Comparison of ENCODE assay signal across 17 cellular contexts in the genomic region with DNA sequence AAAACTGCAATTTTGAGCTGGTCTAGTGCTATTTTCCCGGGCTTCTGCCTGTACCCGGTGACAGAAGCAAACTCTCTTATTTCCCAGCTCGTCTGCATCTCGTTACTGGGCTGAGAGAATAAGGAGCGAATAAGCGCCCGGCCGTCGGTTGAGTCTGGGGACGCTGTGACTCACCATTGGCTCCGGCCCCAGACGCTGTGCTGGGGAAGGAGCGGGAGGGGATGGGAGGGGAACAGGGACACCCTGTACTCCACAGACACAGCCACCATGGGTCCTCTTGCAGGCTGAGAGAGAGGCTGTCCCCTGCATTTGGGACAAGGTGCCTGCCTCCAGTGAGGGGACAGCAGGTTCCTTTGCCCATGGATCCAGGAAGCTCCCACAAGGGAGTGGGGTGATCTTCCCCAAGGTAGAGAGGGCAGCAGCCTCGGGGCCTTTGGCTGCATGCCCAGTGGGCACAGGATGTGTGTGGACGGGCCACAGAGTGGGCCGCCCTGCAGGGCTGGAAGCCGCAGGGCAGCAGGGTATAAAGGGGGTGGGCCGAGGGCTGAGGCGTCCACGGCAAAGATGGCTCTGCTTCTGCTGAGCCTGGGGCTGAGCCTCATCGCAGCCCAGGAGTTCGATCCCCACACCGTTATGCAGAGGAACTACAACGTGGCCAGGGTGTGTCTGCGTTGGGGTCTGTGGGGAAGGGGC. TPM values are rescaled to one million over a fixed set of nuclear protein-coding genes. Genes with fewer than 3 reads are reported as not detected.
DNase-seq lines count a peak whose midpoint lies in the region; ATAC-seq and TF ChIP-seq lines count a peak whose summit lies in the region.
"Had no signal": no experiment of that assay in that cellular context is flagged by ENCODE, and none has a peak within 500 bp of the region (broad histone marks: within the 10 kb centered on the region; RNA-seq: fewer than 3 reads in every experiment).

A gene with protein sequence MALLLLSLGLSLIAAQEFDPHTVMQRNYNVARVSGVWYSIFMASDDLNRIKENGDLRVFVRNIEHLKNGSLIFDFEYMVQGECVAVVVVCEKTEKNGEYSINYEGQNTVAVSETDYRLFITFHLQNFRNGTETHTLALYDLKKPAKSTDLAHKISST (plus strand): TSS at position 552 of the 693 bp plus-strand sequence. CDS start 13 bp downstream, at position 565.

- peaks cover 4% of the 10 kb centered on the region for H3K9me3 ChIP-seq in H9 (ENCODE audit: control insufficient read depth, low read depth, low read length)
- H3K9me3 ChIP-seq in endodermal cell (ENCODE audit: control insufficient read depth, low read length), result no peaks in the 10 kb centered on the region
- no peaks in the 10 kb centered on the region for H3K9me3 ChIP-seq in neural progenitor cell (ENCODE audit: low read depth)
- H3K9me3 ChIP-seq: BLaER1 treated with 17β-estradiol and CSF1 and Interleukin-3, amounts not matched to agents 10 nM and 100 nM; esophagus muscularis mucosa; upper lobe of right lung had no signal

- H3K4me1 ChIP-seq in H9 (ENCODE audit: insufficient read depth, low read length) (no peaks in the 10 kb centered on the region), endodermal cell (ENCODE audit: control insufficient read depth, insufficient read depth, low read length) (no peaks in the 10 kb centered on the region), neural progenitor cell (peaks cover 13% of the 10 kb centered on the region)
- H3K4me1 ChIP-seq: esophagus muscularis mucosa, upper lobe of right lung had no signal

- ATAC-seq in GM21717 (IDR thresholded peaks at IDR 0.05; ENCODE audit: unreplicated experiment) (no peak), HG03469 (IDR thresholded peaks at IDR 0.05; ENCODE audit: unreplicated experiment) (no peak)
- ATAC-seq: upper lobe of right lung had no signal

- no peak within 1 kb of the TSS for H3K56ac ChIP-seq in H9 (ENCODE audit: insufficient read length, low read depth, low read length)

- no peak within 1 kb of the TSS for H3K18ac ChIP-seq in H9 (ENCODE audit: insufficient read length, low read depth, low read length)

- H2BK5ac ChIP-seq in H9 (ENCODE audit: insufficient read length, low read length), result no peak within 1 kb of the TSS

- peak; percentile 17 for DNase-seq in AG20443 (ENCODE audit: low spot score)
- DNase-seq in H9, result peak; percentile 24
- no peak for DNase-seq in endodermal cell
- no peak for DNase-seq in neural progenitor cell (ENCODE audit: low spot score)
- no peak for DNase-seq in RWPE1 (ENCODE audit: low spot score)
- DNase-seq in NCI-H1417 treated with DMSO at 0.1 percent for 48 hours (lab: John Stamatoyannopoulos, UW), result no peak
- DNase-seq: activated naive CD8-positive, alpha-beta T cell treated with anti-CD3 and anti-CD28 coated beads for 36 hours; NCI-H226; OCI-M1; stimulated activated CD4-positive, alpha-beta T cell treated with anti-CD3 and anti-CD28 coated beads, Interleukin-2, amount 100 ng/mL, for 24 hours; upper lobe of right lung had no signal

- H3F3A ChIP-seq in neural progenitor cell (ENCODE audit: low read depth), result peaks cover 6% of the 10 kb centered on the region

- H3K36me3 Mint-ChIP-seq in H9 (ENCODE audit: insufficient read depth in 1 of 3, low read depth in 3 of 3) (peaks cover 2 to 23% (median 4%) of the 10 kb centered on the region in 3 experiments; a peak in 6 of 7 replicates), endodermal cell (ENCODE audit: low read depth) (no peaks in the 10 kb centered on the region), neural progenitor cell (no peaks in the 10 kb centered on the region)
- H3K36me3 Mint-ChIP-seq: activated naive CD8-positive, alpha-beta T cell treated with anti-CD3 and anti-CD28 coated beads for 36 hours; memory B cell had no signal

- H3K27me3 ChIP-seq in H9 (ENCODE audit: insufficient read depth, low read length) (no peaks in the 10 kb centered on the region), endodermal cell (ENCODE audit: control insufficient read depth, insufficient read depth, low read length, poor library complexity, severe bottlenecking) (no peaks in the 10 kb centered on the region), neural progenitor cell (no peaks in the 10 kb centered on the region)
- H3K27me3 ChIP-seq: BLaER1 treated with 17β-estradiol and CSF1 and Interleukin-3, amounts not matched to agents 10 nM and 100 nM had no signal

- no peak within 1 kb of the TSS for H2BK15ac ChIP-seq in H9 (ENCODE audit: low read depth, low read length)

- POLR2A ChIA-PET in RWPE1 (lab: Yijun Ruan, JAX; ENCODE audit: low non-redundant PET), result no interaction called here

- no peak within 1 kb of the TSS; the same call in 1 of the 2 replicates for H3K14ac ChIP-seq in H9 (ENCODE audit: insufficient read depth, low read length)

- H3K4me3 ChIP-seq in endodermal cell (ENCODE audit: low read length) (no peak within 1 kb of the TSS), neural progenitor cell (no peak within 1 kb of the TSS)
- H3K4me3 ChIP-seq: BLaER1 treated with 17β-estradiol and CSF1 and Interleukin-3, amounts not matched to agents 10 nM and 100 nM; esophagus muscularis mucosa; upper lobe of right lung had no signal

- no peak for TF ChIP-seq CTCF in H9 (conservative IDR thresholded peaks at IDR 0.05)
- no peak for TF ChIP-seq CTCF in endodermal cell (conservative IDR thresholded peaks at IDR 0.05)
- no peak for TF ChIP-seq CTCF in neural progenitor cell (IDR thresholded peaks at IDR 0.05)
- no peak for TF ChIP-seq CTCF in RWPE1 (conservative IDR thresholded peaks at IDR 0.05; ENCODE audit: low read depth)

- H3K79me1 ChIP-seq in H9 (ENCODE audit: insufficient read depth, low read depth, low read length, poor library complexity, severe bottlenecking), result no peaks in the 10 kb centered on the region

- no peak within 1 kb of the TSS for H2BK12ac ChIP-seq in H9 (ENCODE audit: insufficient read length, low read depth, low read length)

- H3K9ac ChIP-seq in H9 (ENCODE audit: extremely low read depth, insufficient read length, low read length) (no peak within 1 kb of the TSS), endodermal cell (ENCODE audit: extremely low read depth, low read length, poor library complexity, severe bottlenecking) (no peak within 1 kb of the TSS), neural progenitor cell (no peak within 1 kb of the TSS)
- H3K9ac ChIP-seq: BLaER1 treated with 17β-estradiol and CSF1 and Interleukin-3, amounts not matched to agents 10 nM and 100 nM had no signal

- no peak within 1 kb of the TSS for H3K4ac ChIP-seq in H9 (ENCODE audit: low read depth, low read length)

- CTCF ChIA-PET in RWPE1 (lab: Yijun Ruan, JAX), result no interaction called here

- H3K36me3 ChIP-seq in endodermal cell (ENCODE audit: control insufficient read depth, insufficient read depth, low read length) (no peaks in the 10 kb centered on the region), neural progenitor cell (no peaks in the 10 kb centered on the region)
- H3K36me3 ChIP-seq: BLaER1 treated with 17β-estradiol and CSF1 and Interleukin-3, amounts not matched to agents 10 nM and 100 nM; esophagus muscularis mucosa; upper lobe of right lung had no signal

- no peak within 1 kb of the TSS for H4K91ac ChIP-seq in H9 (ENCODE audit: insufficient read length, low read depth, low read length)

- H3K27me3 Mint-ChIP-seq in H9 (ENCODE audit: low read depth) (no peaks in the 10 kb centered on the region; the same call in none of the 2 replicates), endodermal cell (ENCODE audit: insufficient read depth) (no peaks in the 10 kb centered on the region), neural progenitor cell (ENCODE audit: insufficient read depth, low read depth) (peaks cover 14% of the 10 kb centered on the region)
- H3K27me3 Mint-ChIP-seq: activated naive CD8-positive, alpha-beta T cell treated with anti-CD3 and anti-CD28 coated beads for 36 hours had no signal

- H4K5ac ChIP-seq in H9 (ENCODE audit: insufficient read length, low read depth, low read length), result no peak within 1 kb of the TSS

- no peak within 1 kb of the TSS for H4K8ac ChIP-seq in H9 (replicated peaks; ENCODE audit: insufficient read length, low read depth, low read length)

- H3K27ac ChIP-seq in H9 (ENCODE audit: insufficient read length, low read depth, low read length) (no peak within 1 kb of the TSS), endodermal cell (ENCODE audit: low read depth, low read length) (peak within 1 kb of the TSS; percentile 50), neural progenitor cell (peak within 1 kb of the TSS; percentile 14), RWPE1 (no peak within 1 kb of the TSS)
- H3K27ac ChIP-seq: BLaER1 treated with 17β-estradiol and CSF1 and Interleukin-3, amounts not matched to agents 10 nM and 100 nM; esophagus muscularis mucosa; upper lobe of right lung had no signal

- WGBS in H9 (ENCODE audit: extremely low coverage, insufficient read length, low lambda C conversion rate), result no CpG with 5 or more reads among the region's 25 CpGs
- WGBS in endodermal cell (ENCODE audit: insufficient coverage in 1 of 2, insufficient read length in 1 of 2), 2 experiments, result 77 to 80% methylated on average over 21 to 25 of the region's 25 CpGs

- H3K9me3 Mint-ChIP-seq in H9 (peaks cover 2 to 3% of the 10 kb centered on the region in 2 experiments; a peak in 2 of 5 replicates), endodermal cell (no peaks in the 10 kb centered on the region), neural progenitor cell (peaks cover 2% of the 10 kb centered on the region)
- H3K9me3 Mint-ChIP-seq: activated naive CD8-positive, alpha-beta T cell treated with anti-CD3 and anti-CD28 coated beads for 36 hours; memory B cell had no signal

- H3K23me2 ChIP-seq in H9 (ENCODE audit: insufficient read length, low read depth, low read length, poor library complexity, severe bottlenecking), result no peaks in the 10 kb centered on the region

- no peak within 1 kb of the TSS for H3K23ac ChIP-seq in H9 (ENCODE audit: insufficient read length, low read depth, low read length)

- H3K79me2 ChIP-seq in H9 (ENCODE audit: insufficient read depth, low read length) (no peaks in the 10 kb centered on the region), neural progenitor cell (ENCODE audit: low read depth) (no peaks in the 10 kb centered on the region)

- H2BK120ac ChIP-seq in H9 (ENCODE audit: low read depth, low read length, poor library complexity, severe bottlenecking), result no peak within 1 kb of the TSS

- H3K4me2 ChIP-seq in H9 (ENCODE audit: insufficient read depth, insufficient read length, low read length) (no peak within 1 kb of the TSS), neural progenitor cell (no peak within 1 kb of the TSS)
- H3K4me2 ChIP-seq: BLaER1 treated with 17β-estradiol and CSF1 and Interleukin-3, amounts not matched to agents 10 nM and 100 nM had no signal

- no peak within 1 kb of the TSS for H2BK20ac ChIP-seq in H9 (ENCODE audit: low read depth, low read length, poor library complexity, severe bottlenecking)

- no peak within 1 kb of the TSS for H3T11ph ChIP-seq in H9 (ENCODE audit: low read length)

- H4K20me1 ChIP-seq in H9 (ENCODE audit: control insufficient read depth, insufficient read depth, insufficient read length) (peaks cover 2% of the 10 kb centered on the region), neural progenitor cell (ENCODE audit: low read depth) (no peaks in the 10 kb centered on the region)
- H4K20me1 ChIP-seq: BLaER1 treated with 17β-estradiol and CSF1 and Interleukin-3, amounts not matched to agents 10 nM and 100 nM had no signal

- H2AK5ac ChIP-seq in H9 (ENCODE audit: insufficient read length, low read length), result no peak within 1 kb of the TSS

- peak within 1 kb of the TSS in 1 of 3 experiments; percentile 74; a peak in 2 of 7 replicates for H3K27ac Mint-ChIP-seq in H9
- H3K27ac Mint-ChIP-seq in endodermal cell, result peak within 1 kb of the TSS; percentile 17
- peak within 1 kb of the TSS; percentile 99 for H3K27ac Mint-ChIP-seq in neural progenitor cell
- H3K27ac Mint-ChIP-seq: activated naive CD8-positive, alpha-beta T cell treated with anti-CD3 and anti-CD28 coated beads for 36 hours; memory B cell had no signal

- H2AFZ ChIP-seq in H9 (ENCODE audit: low read length) (no peak within 1 kb of the TSS), neural progenitor cell (replicated peaks) (no peak within 1 kb of the TSS)

- H3K4me3 Mint-ChIP-seq in H9 (no peak within 1 kb of the TSS), endodermal cell (no peak within 1 kb of the TSS), neural progenitor cell (peak within 1 kb of the TSS; percentile 20)
- H3K4me3 Mint-ChIP-seq: activated naive CD8-positive, alpha-beta T cell treated with anti-CD3 and anti-CD28 coated beads for 36 hours; memory B cell had no signal

- H3K4me1 Mint-ChIP-seq in H9 (peaks cover 9 to 14% of the 10 kb centered on the region in 2 experiments), endodermal cell (peaks cover 7% of the 10 kb centered on the region), neural progenitor cell (peaks cover 30% of the 10 kb centered on the region)
- H3K4me1 Mint-ChIP-seq: activated naive CD8-positive, alpha-beta T cell treated with anti-CD3 and anti-CD28 coated beads for 36 hours; memory B cell had no signal

RNA-seq across cellular contexts. Expression of the gene that starts here (rescaled TPM):
- total RNA-seq in H9 (2021) (0.52 and 0.72 TPM in 2 replicates), endodermal cell (10 to 100 TPM in 1 of 2 donors, under 1 TPM in 1; 0.46 to 10.7 TPM), neural progenitor cell (ENCODE audit: low replicate concordance) (2.4 and 6.6 TPM in 2 replicates)
- polyA plus RNA-seq in endodermal cell (2013, experiment 1 of 2), result not detected
- polyA plus RNA-seq in endodermal cell (2013, experiment 2 of 2), result not detected
- total RNA-seq: activated naive CD8-positive, alpha-beta T cell treated with anti-CD3 and anti-CD28 coated beads for 36 hours; esophagus muscularis mucosa; pulmonary artery endothelial cell; upper lobe of right lung had no signal

Comparison
In these comparisons a context has a peak if more than half of its experiments do, and no peak if none do; other contexts are left out.
1. Peak in DNase-seq in H9; RNA of the gene not detected or under 1 TPM.
2. H3K27ac ChIP-seq: peak in endodermal cell (single experiment) and neural progenitor cell (single experiment); none in H9 (single experiment) and RWPE1 (single experiment).